Comparison of ENCODE assay signal across 26 cellular contexts in the genomic region with DNA sequence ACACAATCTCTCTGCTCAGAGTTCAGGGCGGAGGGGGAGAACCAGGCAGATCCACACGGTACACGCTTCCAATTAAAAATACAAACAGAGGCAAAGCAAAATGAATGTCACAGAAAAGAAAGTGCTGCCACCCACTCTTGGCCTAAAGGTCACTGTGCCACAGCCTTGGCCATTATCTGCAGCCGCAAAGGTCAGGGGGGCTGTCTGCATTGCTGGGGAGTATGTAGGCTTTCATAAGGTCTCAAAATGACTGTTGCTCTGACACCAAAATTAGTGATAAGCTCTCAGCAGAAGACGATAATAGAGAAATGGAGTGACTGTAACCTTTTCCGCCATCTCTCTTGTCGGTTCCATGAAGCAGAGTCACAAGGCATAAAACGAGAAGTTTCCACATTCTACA.
"Had no signal": no experiment of that assay in that cellular context is flagged by ENCODE, and none has a peak within 500 bp of the region (broad histone marks: within the 10 kb centered on the region; RNA-seq: fewer than 3 reads in every experiment).

No MANE protein-coding gene starts in this region.

- H3K27me3 ChIP-seq: ascending aorta, colonic mucosa, gastrocnemius medialis, left lung, sigmoid colon, tibial nerve had no signal

- H3K27ac ChIP-seq: ascending aorta, cardiac muscle cell, colonic mucosa, gastrocnemius medialis, left lung, lower lobe of right lung, parathyroid adenoma, psoas muscle, sigmoid colon, tibial nerve had no signal

- H3K36me3 ChIP-seq: cardiac muscle cell, colonic mucosa, gastrocnemius medialis, left lung, lower lobe of right lung, sigmoid colon had no signal

- H3K4me1 ChIP-seq: ascending aorta, colonic mucosa, gastrocnemius medialis, left lung, lower lobe of right lung, parathyroid adenoma, psoas muscle, sigmoid colon, tibial nerve had no signal

- H3K9me3 ChIP-seq: ascending aorta, colonic mucosa, gastrocnemius medialis, left lung, lower lobe of right lung, psoas muscle, sigmoid colon, tibial nerve had no signal

- H3K27me3 Mint-ChIP-seq: brain; naive thymus-derived CD8-positive, alpha-beta T cell had no signal

- DNase-seq: activated CD4-positive, alpha-beta T cell treated with anti-CD3 and anti-CD28 coated beads, Interleukin-2, amount 10 ng/mL, durations not matched to agents 7 days and 5 days; activated CD4-positive, CD25-positive, alpha-beta regulatory T cell; activated CD8-positive, alpha-beta memory T cell treated with anti-CD3 and anti-CD28 coated beads for 24 hours; activated gamma-delta T cell treated with Interleukin-2 at 50 U/mL for 16 hours; cerebellar nuclear complex; colonic mucosa; effector CD8-positive, alpha-beta T cell; erythroblast; gastrocnemius medialis; glutamatergic neuron; left lung; lower lobe of right lung; mesenchymal stem cell; naive thymus-derived CD8-positive, alpha-beta T cell; nucleus accumbens; psoas muscle; sigmoid colon; small intestine; stimulated activated CD4-positive, alpha-beta T cell treated with anti-CD3 and anti-CD28 coated beads, Interleukin-1b, Interleukin-23, amount 100 ng/mL, for 48 hours had no signal

- H3K36me3 Mint-ChIP-seq: naive thymus-derived CD8-positive, alpha-beta T cell had no signal

- H2AFZ ChIP-seq: parathyroid adenoma had no signal

- H3K27ac Mint-ChIP-seq: activated CD4-positive, alpha-beta T cell treated with anti-CD3 and anti-CD28 coated beads, Interleukin-2, amount 10 ng/mL, durations not matched to agents 7 days and 5 days; activated naive CD4-positive, alpha-beta T cell treated with anti-CD3 and anti-CD28 coated beads, Interleukin-2, amount 50 U/mL, for 72 hours; brain had no signal

- H3K4me3 Mint-ChIP-seq: activated CD4-positive, alpha-beta T cell treated with anti-CD3 and anti-CD28 coated beads, Interleukin-2, amount 10 ng/mL, durations not matched to agents 7 days and 5 days; brain; naive thymus-derived CD8-positive, alpha-beta T cell; neural crest cell had no signal

- ATAC-seq: gastrocnemius medialis; left lung; lower lobe of right lung; naive thymus-derived CD8-positive, alpha-beta T cell; psoas muscle had no signal

- H3K79me2 ChIP-seq: parathyroid adenoma had no signal

- H3K4me3 ChIP-seq: ascending aorta, cardiac muscle cell, colonic mucosa, gastrocnemius medialis, left lung, lower lobe of right lung, psoas muscle, sigmoid colon, tibial nerve had no signal

- H3K9me3 Mint-ChIP-seq: activated CD4-positive, alpha-beta T cell treated with anti-CD3 and anti-CD28 coated beads, Interleukin-2, amount 10 ng/mL, durations not matched to agents 7 days and 5 days; naive thymus-derived CD8-positive, alpha-beta T cell had no signal
